Comparison of ENCODE assay signal across 19 cellular contexts in genomic region chr3:116057403-116058006, GRCh38.
DNase-seq lines count a peak whose midpoint lies in the region; ATAC-seq, FAIRE-seq and TF ChIP-seq lines count a peak whose summit lies in the region.
"Had no signal": no experiment of that assay in that cellular context is flagged by ENCODE, and none has a peak within 500 bp of the region (broad histone marks: within the 10 kb centered on the region; RNA-seq: fewer than 3 reads in every experiment).

No MANE protein-coding gene starts in this region.

- no peaks in the 10 kb centered on the region for H3K79me2 ChIP-seq in keratinocyte (ENCODE audit: control insufficient read depth, insufficient read depth, low read length)

- FAIRE-seq in GM12891 (lab: Jason Lieb, UNC) (no peak), keratinocyte (lab: Jason Lieb, UNC) (no peak)

- ATAC-seq in HG02588 (IDR thresholded peaks at IDR 0.05; ENCODE audit: unreplicated experiment) (peak; percentile 41), GM21447 (IDR thresholded peaks at IDR 0.05; ENCODE audit: unreplicated experiment) (no peak)
- ATAC-seq in stimulated activated naive CD8-positive, alpha-beta T cell treated with anti-CD3 and anti-CD28 coated beads, Interleukin-15, amount 100 ng/mL, for 72 hours = no peak
- ATAC-seq: activated T-helper 17 cell treated with anti-CD3 and anti-CD28 coated beads, Interleukin-2, amount 50 U/mL, for 72 hours; effector memory CD8-positive, alpha-beta T cell; left ventricle myocardium superior had no signal

- H3K27ac Mint-ChIP-seq in stimulated activated naive CD8-positive, alpha-beta T cell treated with anti-CD3 and anti-CD28 coated beads, Interleukin-15, amount 100 ng/mL, for 72 hours = no peak overlapping the region
- H3K27ac Mint-ChIP-seq: activated T-helper 17 cell treated with anti-CD3 and anti-CD28 coated beads, Interleukin-2, amount 50 U/mL, for 72 hours; effector memory CD8-positive, alpha-beta T cell had no signal

- peak overlapping the region; percentile 41 for H2AFZ ChIP-seq in keratinocyte (ENCODE audit: control insufficient read depth, low read length)

- no peak for DNase-seq in GM12891 (ENCODE audit: insufficient read length, low spot score)
- peak; percentile 25 for DNase-seq in RPMI7951 (ENCODE audit: low read depth)
- DNase-seq in keratinocyte (ENCODE audit: low read depth, low spot score) = no peak
- no peak for DNase-seq in stimulated activated naive CD8-positive, alpha-beta T cell treated with anti-CD3 and anti-CD28 coated beads, Interleukin-15, amount 100 ng/mL, for 72 hours
- no peak for DNase-seq in activated CD4-positive, alpha-beta T cell treated with anti-CD3 and anti-CD28 coated beads for 1 hour
- no peak for DNase-seq in NCI-H146 (lab: John Stamatoyannopoulos, UW)
- DNase-seq: Calu3; effector memory CD8-positive, alpha-beta T cell; GOT3; left ventricle myocardium superior; NCI-H1092; NCI-H82; stimulated activated CD4-positive, alpha-beta T cell treated with anti-CD3 and anti-CD28 coated beads, Interleukin-2, amount 100 ng/mL, for 48 hours had no signal

- peaks cover 0 to 7% of the 10 kb centered on the region in 2 donors for H3K9me3 Mint-ChIP-seq in stimulated activated naive CD8-positive, alpha-beta T cell treated with anti-CD3 and anti-CD28 coated beads, Interleukin-15, amount 100 ng/mL, for 72 hours
- H3K9me3 Mint-ChIP-seq: activated T-helper 17 cell treated with anti-CD3 and anti-CD28 coated beads, Interleukin-2, amount 50 U/mL, for 72 hours had no signal

- TF ChIP-seq CTCF in keratinocyte (optimal IDR thresholded peaks at IDR 0.05 in 1 of 3, IDR thresholded peaks at IDR 0.05 in 1 of 3, conservative IDR thresholded peaks at IDR 0.05 in 1 of 3; ENCODE audit: extremely low read depth in 1 of 3, insufficient read depth in 2 of 3, low read length in 3 of 3) = no peak

- H3K27ac ChIP-seq in keratinocyte (ENCODE audit: control insufficient read depth, insufficient read depth, low read length) = no peak overlapping the region
- H3K27ac ChIP-seq: KMS-11, VCaP had no signal

- H4K20me1 ChIP-seq in keratinocyte (ENCODE audit: control insufficient read depth, extremely low read depth, insufficient read depth, low read length) = no peaks in the 10 kb centered on the region

- no peaks in the 10 kb centered on the region for H3K27me3 Mint-ChIP-seq in stimulated activated naive CD8-positive, alpha-beta T cell treated with anti-CD3 and anti-CD28 coated beads, Interleukin-15, amount 100 ng/mL, for 72 hours
- H3K27me3 Mint-ChIP-seq: activated T-helper 17 cell treated with anti-CD3 and anti-CD28 coated beads, Interleukin-2, amount 50 U/mL, for 72 hours; central memory CD8-positive, alpha-beta T cell; effector memory CD8-positive, alpha-beta T cell had no signal

- no peaks in the 10 kb centered on the region for H3K36me3 ChIP-seq in keratinocyte (ENCODE audit: control insufficient read depth in 2 of 2, extremely low read depth in 1 of 2, insufficient read depth in 2 of 2, low read length in 2 of 2)

- dilution Hi-C loops in keratinocyte (cut with MboI; ENCODE audit: extremely low pct_ligation_motif_present, low sequenced_read_pairs) = no loop called here

- H3K9me1 ChIP-seq in keratinocyte (ENCODE audit: control insufficient read depth, extremely low read depth, insufficient read depth, low read length) = no peaks in the 10 kb centered on the region

- no peak overlapping the region for H3K4me2 ChIP-seq in keratinocyte (ENCODE audit: control insufficient read depth, extremely low read depth, insufficient read depth, low read depth, low read length)
- H3K4me2 ChIP-seq: KMS-11 had no signal

- no peaks in the 10 kb centered on the region for H3K4me1 Mint-ChIP-seq in stimulated activated naive CD8-positive, alpha-beta T cell treated with anti-CD3 and anti-CD28 coated beads, Interleukin-15, amount 100 ng/mL, for 72 hours
- H3K4me1 Mint-ChIP-seq: activated T-helper 17 cell treated with anti-CD3 and anti-CD28 coated beads, Interleukin-2, amount 50 U/mL, for 72 hours; central memory CD8-positive, alpha-beta T cell had no signal

- no peak overlapping the region for H3K4me3 ChIP-seq in keratinocyte (ENCODE audit: control insufficient read depth in 2 of 3, extremely low read depth in 1 of 3, insufficient read depth in 2 of 3, low read depth in 1 of 3, low read length in 3 of 3)

- H3K27me3 ChIP-seq in keratinocyte (ENCODE audit: control insufficient read depth, extremely low read depth, insufficient read depth, low read length) = no peaks in the 10 kb centered on the region

- H3K9ac ChIP-seq in keratinocyte (ENCODE audit: control insufficient read depth, extremely low read depth, insufficient read depth, low read length) = no peak overlapping the region
- H3K9ac ChIP-seq: KMS-11 had no signal

- no peaks in the 10 kb centered on the region for H3K9me3 ChIP-seq in keratinocyte (ENCODE audit: control insufficient read depth, low read depth, low read length)

- no peak for TF ChIP-seq POLR2A in GM12891 (IDR thresholded peaks at IDR 0.05; ENCODE audit: low read depth, low read length)

- H3K4me1 ChIP-seq in keratinocyte (ENCODE audit: control insufficient read depth, extremely low read depth, insufficient read depth, low read length) = peaks cover 15% of the 10 kb centered on the region

- H3K4me3 Mint-ChIP-seq in stimulated activated naive CD8-positive, alpha-beta T cell treated with anti-CD3 and anti-CD28 coated beads, Interleukin-15, amount 100 ng/mL, for 72 hours = no peak overlapping the region
- H3K4me3 Mint-ChIP-seq: activated T-helper 17 cell treated with anti-CD3 and anti-CD28 coated beads, Interleukin-2, amount 50 U/mL, for 72 hours; central memory CD8-positive, alpha-beta T cell; effector memory CD8-positive, alpha-beta T cell had no signal

TF ChIP-seq in GM12891, 5 proteins besides CTCF, POLR2A, EP300 and RAD21:
- TF ChIP-seq TAF1 (IDR thresholded peaks at IDR 0.05; ENCODE audit: low read depth, low read length) = no peak
- TF ChIP-seq POU2F2 (IDR thresholded peaks at IDR 0.05; ENCODE audit: low read depth, low read length) = no peak
- peak; percentile 83 for TF ChIP-seq SPI1 (IDR thresholded peaks at IDR 0.05; ENCODE audit: low read depth, low read length)
